Comparison of ENCODE assay signal across 15 cellular contexts in the genomic region with DNA sequence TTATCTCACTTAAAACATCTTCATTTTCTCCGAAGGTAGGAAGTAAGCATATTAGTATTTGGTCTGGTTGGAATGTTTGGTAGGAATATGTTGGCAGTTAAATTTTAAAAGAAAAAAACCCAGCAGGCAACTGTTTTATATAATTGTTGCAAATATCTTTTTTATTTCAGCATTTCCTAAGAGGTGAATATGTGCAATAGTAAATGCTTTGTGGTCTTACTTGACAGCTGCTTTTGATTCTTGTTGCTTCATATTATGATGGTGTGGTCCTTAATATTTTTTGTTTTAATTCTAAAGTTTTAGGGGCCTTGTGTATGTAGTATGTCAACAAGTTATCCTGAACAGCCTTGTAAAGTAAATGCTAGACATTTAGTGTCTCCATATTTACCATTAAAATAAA. TPM values are rescaled to one million over a fixed set of nuclear protein-coding genes. Genes with fewer than 3 reads are reported as not detected.
A peak's percentile ranks its signal among the peaks of the same experiment; 100 is the strongest.
DNase-seq lines count a peak whose midpoint lies in the region; ATAC-seq and TF ChIP-seq lines count a peak whose summit lies in the region.
"Had no signal": no experiment of that assay in that cellular context is flagged by ENCODE, and none has a peak within 500 bp of the region (broad histone marks: within the 10 kb centered on the region; RNA-seq: fewer than 3 reads in every experiment).

No MANE protein-coding gene starts in this region.

- peaks cover 48 to 66% (median 51%) of the 10 kb centered on the region in 10 experiments for H3K4me1 ChIP-seq in BLaER1 treated with 17β-estradiol and CSF1 and Interleukin-3, amounts not matched to agents 10 nM and 100 nM
- H3K4me1 ChIP-seq in GM23248 (ENCODE audit: insufficient read depth) (peaks cover 47% of the 10 kb centered on the region), adipocyte (ENCODE audit: control insufficient read depth, insufficient read depth, low read length) (peaks cover 46% of the 10 kb centered on the region), PC-9 (replicated peaks; ENCODE audit: insufficient read depth) (peaks cover 44% of the 10 kb centered on the region)

- H3K9me3 Mint-ChIP-seq in natural killer cell treated with Interleukin-12 subunit alpha and Interleukin-12 subunit beta and Interleukin-15 and Interleukin-18, amount 100 ng/mL, for 72 hours = no peaks in the 10 kb centered on the region
- H3K9me3 Mint-ChIP-seq: H9 had no signal

- peak overlapping the region in 5 of 11 experiments; percentile 71 to 77 (median 74); a peak in 6 of 22 replicates for H3K9ac ChIP-seq in BLaER1 treated with 17β-estradiol and CSF1 and Interleukin-3, amounts not matched to agents 10 nM and 100 nM
- H3K9ac ChIP-seq in GM23248 (peak overlapping the region; percentile 76), adipocyte (ENCODE audit: low read length) (peak overlapping the region; percentile 49)

- POLR2A ChIA-PET in PC-9 (lab: Charles Lee; ENCODE audit: unreplicated experiment) = interaction anchor here (0.6 kb wide), 1 partner anchor 35 kb away, joined by 9 read pairs; no protein-coding TSS in a partner anchor

- CTCF ChIA-PET in PC-9 (lab: Charles Lee) = no interaction called here

- H3F3A ChIP-seq in GM23248 (ENCODE audit: insufficient read depth) (no peaks in the 10 kb centered on the region; the same call in 1 of the 2 replicates), PC-9 (ENCODE audit: insufficient read depth, low read depth) (peaks cover 43% of the 10 kb centered on the region)

- peaks cover 0 to 42% (median 7%) of the 10 kb centered on the region in 11 experiments; a peak in 12 of 22 replicates for H4K20me1 ChIP-seq in BLaER1 treated with 17β-estradiol and CSF1 and Interleukin-3, amounts not matched to agents 10 nM and 100 nM
- H4K20me1 ChIP-seq in GM23248 (ENCODE audit: insufficient read depth) (no peaks in the 10 kb centered on the region), PC-9 (ENCODE audit: insufficient read depth) (peaks cover 5% of the 10 kb centered on the region; the same call in 1 of the 2 replicates)

- H3K27me3 Mint-ChIP-seq in natural killer cell treated with Interleukin-12 subunit alpha and Interleukin-12 subunit beta and Interleukin-15 and Interleukin-18, amount 100 ng/mL, for 72 hours = no peaks in the 10 kb centered on the region

- WGBS in GM23248 (ENCODE audit: low coverage in 1 of 2, low lambda C conversion rate in 2 of 2, missing lambda C conversion rate in 2 of 2), 2 experiments = 16 to 21% methylated on average over 1 of the region's 1 CpG

- BruUV-seq in PC-9 (replicated peaks; lab: Mats Ljungman, UMichigan) = no TSS peak

- H3K27ac ChIP-seq in BLaER1 treated with 17β-estradiol and CSF1 and Interleukin-3, amounts not matched to agents 10 nM and 100 nM = peak overlapping the region; percentile 68 to 92 (median 82); a peak in 18 of 22 replicates
- peak overlapping the region; percentile 84 for H3K27ac ChIP-seq in GM23248
- H3K27ac ChIP-seq in PC-9 = no peak overlapping the region
- H3K27ac ChIP-seq in brain microvascular endothelial cell = no peak overlapping the region

- no peak for TF ChIP-seq CTCF in PC-9 (conservative IDR thresholded peaks at IDR 0.05)
- TF ChIP-seq CTCF in brain microvascular endothelial cell (IDR thresholded peaks at IDR 0.05; ENCODE audit: low read depth, low read length, missing control alignments) = no peak

- DNase-seq in GM23248 = peak; percentile 23
- peak; percentile 61 for DNase-seq in adipocyte (ENCODE audit: low read depth)
- no peak for DNase-seq in natural killer cell treated with Interleukin-12 subunit alpha and Interleukin-12 subunit beta and Interleukin-15 and Interleukin-18, amount 100 ng/mL, for 72 hours (ENCODE audit: low spot score)
- no peak for DNase-seq in PC-9
- DNase-seq in brain microvascular endothelial cell = no peak
- DNase-seq: body of pancreas; glutamatergic neuron; H9; Karpas-422; NCI-H2107; retina; SHP77 treated with DMSO at 0.1 percent for 48 hours; stimulated activated CD4-positive, alpha-beta T cell treated with anti-CD3 and anti-CD28 coated beads, Interleukin-2, amount 100 ng/mL, for 48 hours had no signal

- peaks cover 33 to 54% of the 10 kb centered on the region in 2 donors for H3K4me1 Mint-ChIP-seq in natural killer cell treated with Interleukin-12 subunit alpha and Interleukin-12 subunit beta and Interleukin-15 and Interleukin-18, amount 100 ng/mL, for 72 hours (ENCODE audit: low read depth in 2 of 2)

- no peaks in the 10 kb centered on the region for H3K27me3 ChIP-seq in BLaER1 treated with 17β-estradiol and CSF1 and Interleukin-3, amounts not matched to agents 10 nM and 100 nM
- H3K27me3 ChIP-seq in GM23248 (replicated peaks; ENCODE audit: insufficient read depth) = no peaks in the 10 kb centered on the region
- no peaks in the 10 kb centered on the region for H3K27me3 ChIP-seq in adipocyte (replicated peaks; ENCODE audit: control insufficient read depth, insufficient read depth, low read length)
- no peaks in the 10 kb centered on the region for H3K27me3 ChIP-seq in PC-9 (ENCODE audit: insufficient read depth, low read depth)
- H3K27me3 ChIP-seq in brain microvascular endothelial cell (replicated peaks) = no peaks in the 10 kb centered on the region
- H3K27me3 ChIP-seq: body of pancreas had no signal

- H3K9me2 ChIP-seq in GM23248 (ENCODE audit: insufficient read depth) = no peaks in the 10 kb centered on the region
- no peaks in the 10 kb centered on the region for H3K9me2 ChIP-seq in PC-9 (ENCODE audit: insufficient read depth)

- H3K9me3 ChIP-seq in BLaER1 treated with 17β-estradiol and CSF1 and Interleukin-3, amounts not matched to agents 10 nM and 100 nM (replicated peaks in 1 of 11) = no peaks in the 10 kb centered on the region
- no peaks in the 10 kb centered on the region for H3K9me3 ChIP-seq in GM23248 (ENCODE audit: low read depth)
- H3K9me3 ChIP-seq in adipocyte (ENCODE audit: control insufficient read depth, low read length) = no peaks in the 10 kb centered on the region
- no peaks in the 10 kb centered on the region for H3K9me3 ChIP-seq in PC-9 (ENCODE audit: insufficient read depth, low read depth)
- H3K9me3 ChIP-seq: body of pancreas had no signal

- ATAC-seq in natural killer cell treated with Interleukin-12 subunit alpha and Interleukin-12 subunit beta and Interleukin-15 and Interleukin-18, amount 100 ng/mL, for 72 hours = no peak
- no peak for ATAC-seq in GM19463 (IDR thresholded peaks at IDR 0.05; ENCODE audit: unreplicated experiment)
- ATAC-seq: body of pancreas had no signal

- peaks cover 14% of the 10 kb centered on the region for H3K36me3 Mint-ChIP-seq in natural killer cell treated with Interleukin-12 subunit alpha and Interleukin-12 subunit beta and Interleukin-15 and Interleukin-18, amount 100 ng/mL, for 72 hours

- intact Hi-C loops in PC-9 (cut with micrococcal nuclease; ENCODE audit: unreplicated experiment) = no loop called here

- in situ Hi-C loops in GM23248 (cut with MboI) (no loop called here), brain microvascular endothelial cell (cut with HindIII; ENCODE audit: low pct_ligation_motif_present, low sequenced_read_pairs) (no loop called here)

- peak overlapping the region; percentile 82 to 100 (median 94); a peak in 18 of 22 replicates for H3K4me2 ChIP-seq in BLaER1 treated with 17β-estradiol and CSF1 and Interleukin-3, amounts not matched to agents 10 nM and 100 nM
- H3K4me2 ChIP-seq in GM23248 (ENCODE audit: unreplicated experiment) (peak overlapping the region; percentile 79), PC-9 (no peak overlapping the region)

- H3K4me3 ChIP-seq in BLaER1 treated with 17β-estradiol and CSF1 and Interleukin-3, amounts not matched to agents 10 nM and 100 nM = peak overlapping the region in 2 of 10 experiments; percentile 46 to 48; a peak in 3 of 20 replicates
- H3K4me3 ChIP-seq in GM23248 (0 out of 2 replicates have a peak overlapping the region, but pooled peaks have one; percentile 2), adipocyte (ENCODE audit: low read length) (peak overlapping the region; percentile 62), PC-9 (no peak overlapping the region), brain microvascular endothelial cell (ENCODE audit: low read depth, low read length) (no peak overlapping the region)
- H3K4me3 ChIP-seq: body of pancreas had no signal

- H3K27ac Mint-ChIP-seq in natural killer cell treated with Interleukin-12 subunit alpha and Interleukin-12 subunit beta and Interleukin-15 and Interleukin-18, amount 100 ng/mL, for 72 hours = peak overlapping the region; percentile 97 to 98
- H3K27ac Mint-ChIP-seq: H9 had no signal

- H3K36me3 ChIP-seq in BLaER1 treated with 17β-estradiol and CSF1 and Interleukin-3, amounts not matched to agents 10 nM and 100 nM = peaks cover 28 to 49% (median 36%) of the 10 kb centered on the region in 11 experiments
- H3K36me3 ChIP-seq in GM23248 (ENCODE audit: low read depth) = peaks cover 33% of the 10 kb centered on the region
- H3K36me3 ChIP-seq in adipocyte (ENCODE audit: control insufficient read depth, insufficient read depth, low read length, severe bottlenecking) = peaks cover 30% of the 10 kb centered on the region
- peaks cover 50% of the 10 kb centered on the region for H3K36me3 ChIP-seq in PC-9 (ENCODE audit: low read depth)
- H3K36me3 ChIP-seq in brain microvascular endothelial cell (replicated peaks) = peaks cover 17% of the 10 kb centered on the region

- H3K4me3 Mint-ChIP-seq in natural killer cell treated with Interleukin-12 subunit alpha and Interleukin-12 subunit beta and Interleukin-15 and Interleukin-18, amount 100 ng/mL, for 72 hours = peak overlapping the region; percentile 83
- H3K4me3 Mint-ChIP-seq: H9 had no signal

- H2AFZ ChIP-seq in GM23248 (peak overlapping the region; percentile 37), PC-9 (no peak overlapping the region)

- peaks cover 67% of the 10 kb centered on the region for H3K79me2 ChIP-seq in GM23248 (ENCODE audit: insufficient read depth)
- H3K79me2 ChIP-seq in PC-9 (ENCODE audit: low read depth) = peaks cover 62% of the 10 kb centered on the region

RNA-seq across cellular contexts. Expression of a gene that starts 6.3 kb away (rescaled TPM):
- total RNA-seq in GM23248 (2014; rRNA removed; shearing (Covaris generic)) = 31.7 and 42.1 TPM in 2 replicates
- polyA plus RNA-seq in GM23248 (2016; fragmentation: Nextera tagmentation; extraction: Ambion mirVana) = 34.2 and 36.5 TPM in 2 replicates
- 10 to 100 TPM; 50.9 to 81.4 TPM for total RNA-seq in natural killer cell treated with Interleukin-12 subunit alpha and Interleukin-12 subunit beta and Interleukin-15 and Interleukin-18, amount 100 ng/mL, for 72 hours
- 34.1 and 38.7 TPM in 2 replicates for total RNA-seq in PC-9 (2021)

RNA-seq across cellular contexts. Expression of a gene that starts 23.1 kb away (rescaled TPM):
- 15.2 and 17.8 TPM in 2 replicates for total RNA-seq in GM23248 (2014; rRNA removed; shearing (Covaris generic))
- polyA plus RNA-seq in GM23248 (2016; fragmentation: Nextera tagmentation; extraction: Ambion mirVana) = 16.1 and 17.2 TPM in 2 replicates
- 10 to 100 TPM; 31.6 to 78.3 TPM for total RNA-seq in natural killer cell treated with Interleukin-12 subunit alpha and Interleukin-12 subunit beta and Interleukin-15 and Interleukin-18, amount 100 ng/mL, for 72 hours
- 29.5 and 37.0 TPM in 2 replicates for total RNA-seq in PC-9 (2021)

Comparison
In these comparisons a context has a peak if more than half of its experiments do, and no peak if none do; other contexts are left out.
1. H3K27ac ChIP-seq: peak in BLaER1 treated with 17β-estradiol and CSF1 and Interleukin-3, amounts not matched to agents 10 nM and 100 nM (11 of 11) and GM23248 (single experiment); none in PC-9 (single experiment) and brain microvascular endothelial cell (single experiment).
2. H3K4me3 ChIP-seq: peak in GM23248 (single experiment) and adipocyte (single experiment); none in PC-9 (single experiment) and brain microvascular endothelial cell (single experiment).
3. DNase-seq: peak in GM23248 (single experiment) and adipocyte (single experiment); none in natural killer cell treated with Interleukin-12 subunit alpha and Interleukin-12 subunit beta and Interleukin-15 and Interleukin-18, amount 100 ng/mL, for 72 hours (single experiment), PC-9 (0 of 2) and brain microvascular endothelial cell (single experiment).